In the genomic region with DNA sequence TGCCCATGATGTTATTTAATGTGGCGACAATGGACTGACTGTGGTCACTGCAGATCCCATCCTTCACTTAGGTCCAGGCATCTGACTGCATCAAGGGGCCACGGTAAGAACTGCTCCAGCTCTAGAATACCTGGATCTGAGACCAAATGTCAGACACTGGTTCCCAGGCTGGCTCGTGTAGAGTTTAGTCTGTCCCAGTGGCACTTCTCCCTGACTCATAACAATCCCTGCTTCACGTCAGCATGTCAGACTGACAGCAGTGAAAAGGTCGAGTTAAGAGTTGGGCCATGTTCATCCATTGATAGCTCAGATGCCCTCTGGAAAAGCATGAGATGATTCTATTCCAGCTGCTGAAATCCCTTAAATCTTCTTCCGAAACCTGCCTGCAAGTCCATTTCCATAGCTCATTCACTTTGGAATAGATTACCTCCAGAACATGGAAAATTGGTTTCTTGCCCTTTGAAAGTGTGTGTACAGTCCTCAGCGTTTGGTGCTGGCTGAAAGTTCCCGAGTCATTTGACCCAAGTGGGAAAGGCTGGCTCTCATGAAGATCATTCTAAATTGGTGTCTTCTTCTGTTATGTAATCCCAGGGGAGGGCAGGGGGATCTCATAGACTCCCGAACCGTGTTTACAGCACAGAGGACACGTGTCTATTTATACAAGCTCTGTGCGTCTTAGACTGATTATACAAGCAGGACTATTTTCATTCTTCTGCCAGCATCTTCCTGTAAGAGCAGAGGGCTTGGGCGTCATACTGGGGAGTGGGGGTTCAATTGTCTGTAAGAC, we compare ENCODE assay signal across 26 cellular contexts.
A peak's percentile ranks its signal among the peaks of the same experiment; 100 is the strongest.
DNase-seq lines count a peak whose midpoint lies in the region; ATAC-seq and TF ChIP-seq lines count a peak whose summit lies in the region.
"Had no signal": no experiment of that assay in that cellular context is flagged by ENCODE, and none has a peak within 500 bp of the region (broad histone marks: within the 10 kb centered on the region; RNA-seq: fewer than 3 reads in every experiment).

No MANE protein-coding gene starts in this region.

- peaks cover 13% of the 10 kb centered on the region for H3K79me1 ChIP-seq in mesenchymal stem cell (replicated peaks; ENCODE audit: low read length, poor library complexity, severe bottlenecking)

- H3K36me3 ChIP-seq in right atrium auricular region (no peaks in the 10 kb centered on the region), cardiac muscle cell (no peaks in the 10 kb centered on the region), mesenchymal stem cell (ENCODE audit: control insufficient read depth in 1 of 2, insufficient read depth in 2 of 2, low read depth in 1 of 2, low read length in 2 of 2) (peaks cover 6 to 12% of the 10 kb centered on the region in 2 experiments), MG63 (no peaks in the 10 kb centered on the region), colonic mucosa (no peaks in the 10 kb centered on the region)
- H3K36me3 ChIP-seq: breast epithelium had no signal

- H2BK5ac ChIP-seq in mesenchymal stem cell (ENCODE audit: low read depth, low read length, poor library complexity, severe bottlenecking), result no peak overlapping the region

- H2AFZ ChIP-seq in mesenchymal stem cell (ENCODE audit: low read depth, low read length), result no peak overlapping the region

- H2BK12ac ChIP-seq in mesenchymal stem cell (ENCODE audit: low read length in 2 of 2), result no peak overlapping the region

- peak; percentile 67 for ATAC-seq in Right ventricle myocardium inferior
- ATAC-seq: activated CD8-positive, alpha-beta T cell treated with anti-CD3 and anti-CD28 coated beads, Interleukin-2, amount 10 ng/mL, durations not matched to agents 7 days and 5 days; CD8-positive, alpha-beta T cell had no signal

- H4K91ac ChIP-seq in mesenchymal stem cell (ENCODE audit: low read length), result no peak overlapping the region

- TF ChIP-seq CTCF in right atrium auricular region (IDR thresholded peaks at IDR 0.05) (no peak), cardiac muscle cell (IDR thresholded peaks at IDR 0.05; ENCODE audit: low read depth, low read length) (no peak), colonic mucosa (IDR thresholded peaks at IDR 0.05) (no peak)

- H3K23ac ChIP-seq in mesenchymal stem cell (ENCODE audit: low read length in 2 of 2), result no peak overlapping the region

- intact Hi-C loops in Right ventricle myocardium inferior (cut with DNase I), result no loop called here
- intact Hi-C loops in colonic mucosa (cut with DNase I), result no loop called here

- H3K27ac ChIP-seq in right atrium auricular region (no peak overlapping the region), cardiac muscle cell (peak overlapping the region; percentile 45), mesenchymal stem cell (ENCODE audit: low read length, poor library complexity, severe bottlenecking) (no peak overlapping the region), colonic mucosa (no peak overlapping the region)
- H3K27ac ChIP-seq: breast epithelium, skin epidermis had no signal

- H3K4me3 ChIP-seq in right atrium auricular region (no peak overlapping the region), cardiac muscle cell (no peak overlapping the region), mesenchymal stem cell (ENCODE audit: insufficient read depth in 1 of 2, low read depth in 1 of 2, low read length in 2 of 2) (no peak overlapping the region), MG63 (no peak overlapping the region), colonic mucosa (no peak overlapping the region)
- H3K4me3 ChIP-seq: breast epithelium, skin epidermis had no signal

- no peak overlapping the region for H2BK120ac ChIP-seq in mesenchymal stem cell (ENCODE audit: low read depth, low read length)

- H4K8ac ChIP-seq in mesenchymal stem cell (ENCODE audit: low read length), result no peak overlapping the region

- DNase-seq in Right ventricle myocardium inferior (ENCODE audit: missing footprints), result no peak
- no peak for DNase-seq in right atrium auricular region (ENCODE audit: low spot score)
- peak in 1 of 2 donors; percentile 61 for DNase-seq in cardiac muscle cell (ENCODE audit: low read depth in 1 of 2, low spot score in 1 of 2)
- peak; percentile 27 for DNase-seq in mesenchymal stem cell
- DNase-seq in NK-92 (lab: John Stamatoyannopoulos, UW; ENCODE audit: unreplicated experiment), result no peak
- DNase-seq in MG63, result no peak
- no peak for DNase-seq in midbrain (lab: John Stamatoyannopoulos, UW)
- DNase-seq in colonic mucosa, result no peak
- DNase-seq: activated CD8-positive, alpha-beta T cell treated with anti-CD3 and anti-CD28 coated beads, Interleukin-2, amount 10 ng/mL, durations not matched to agents 7 days and 5 days; activated effector memory CD4-positive, alpha-beta T cell treated with anti-CD3 and anti-CD28 coated beads, Interleukin-2, amount 50 U/mL, for 16 hours; activated naive CD8-positive, alpha-beta T cell treated with anti-CD3 and anti-CD28 coated beads for 36 hours; activated T-cell treated with anti-CD3 and anti-CD28 coated beads, Interleukin-2, amount 50 U/mL, for 1 hour; AML-193; anterior cingulate cortex; CD8-positive, alpha-beta T cell; effector CD4-positive, alpha-beta T cell; H7; immature natural killer cell; NCI-H1436 treated with DMSO at 0.1 percent for 48 hours; NCI-H2081 treated with DMSO at 0.1 percent for 48 hours; NCI-H2227 treated with DMSO at 0.1 percent for 48 hours; NCI-H526; NK-92 treated with Interleukin-12 subunit alpha and Interleukin-12 subunit beta, amount 100 ng/mL, for 24 hours; stimulated activated naive CD4-positive, alpha-beta T cell had no signal

- H3K18ac ChIP-seq in mesenchymal stem cell (ENCODE audit: low read depth in 1 of 2, low read length in 2 of 2), result no peak overlapping the region

- H3K4ac ChIP-seq in mesenchymal stem cell (ENCODE audit: low read depth in 1 of 2, low read length in 2 of 2), result no peak overlapping the region

- H3K9me3 ChIP-seq in right atrium auricular region (peaks cover 0 to 3% of the 10 kb centered on the region in 2 donors), cardiac muscle cell (ENCODE audit: low read depth) (no peaks in the 10 kb centered on the region), mesenchymal stem cell (ENCODE audit: control insufficient read depth, low read length) (no peaks in the 10 kb centered on the region), MG63 (no peaks in the 10 kb centered on the region), colonic mucosa (no peaks in the 10 kb centered on the region)
- H3K9me3 ChIP-seq: breast epithelium had no signal

- H3K4me1 ChIP-seq in right atrium auricular region (peaks cover 0 to 15% of the 10 kb centered on the region in 2 donors), cardiac muscle cell (ENCODE audit: low read depth) (peaks cover 7% of the 10 kb centered on the region), mesenchymal stem cell (ENCODE audit: control insufficient read depth, insufficient read depth, low read depth, low read length) (peaks cover 2% of the 10 kb centered on the region), colonic mucosa (peaks cover 5% of the 10 kb centered on the region)
- H3K4me1 ChIP-seq: breast epithelium had no signal

- H3K9ac ChIP-seq in mesenchymal stem cell (ENCODE audit: low read length) (no peak overlapping the region), colonic mucosa (ENCODE audit: low read depth in 2 of 2, low read length in 2 of 2) (no peak overlapping the region)

- H2AK5ac ChIP-seq in mesenchymal stem cell (ENCODE audit: low read length, severe bottlenecking), result no peak overlapping the region

- no peak overlapping the region for H2BK15ac ChIP-seq in mesenchymal stem cell (ENCODE audit: low read depth, poor library complexity, severe bottlenecking)

- H3K4me2 ChIP-seq in mesenchymal stem cell (ENCODE audit: low read length, poor library complexity, severe bottlenecking), result no peak overlapping the region

- H3K27me3 ChIP-seq in right atrium auricular region, result no peaks in the 10 kb centered on the region
- H3K27me3 ChIP-seq in cardiac muscle cell, result no peaks in the 10 kb centered on the region
- H3K27me3 ChIP-seq in mesenchymal stem cell (ENCODE audit: control insufficient read depth in 1 of 2, insufficient read depth in 1 of 2, low read length in 2 of 2), result peaks cover 0 to 30% of the 10 kb centered on the region in 2 experiments
- no peaks in the 10 kb centered on the region for H3K27me3 ChIP-seq in MG63
- H3K27me3 ChIP-seq in colonic mucosa, result no peaks in the 10 kb centered on the region
- H3K27me3 ChIP-seq: breast epithelium had no signal

- WGBS in mesenchymal stem cell, result 72% methylated on average over 11 of the region's 13 CpGs

- H3K14ac ChIP-seq in mesenchymal stem cell (ENCODE audit: low read length in 2 of 2), result no peak overlapping the region
